Comparison of ENCODE assay signal across 8 cellular contexts in the genomic region with DNA sequence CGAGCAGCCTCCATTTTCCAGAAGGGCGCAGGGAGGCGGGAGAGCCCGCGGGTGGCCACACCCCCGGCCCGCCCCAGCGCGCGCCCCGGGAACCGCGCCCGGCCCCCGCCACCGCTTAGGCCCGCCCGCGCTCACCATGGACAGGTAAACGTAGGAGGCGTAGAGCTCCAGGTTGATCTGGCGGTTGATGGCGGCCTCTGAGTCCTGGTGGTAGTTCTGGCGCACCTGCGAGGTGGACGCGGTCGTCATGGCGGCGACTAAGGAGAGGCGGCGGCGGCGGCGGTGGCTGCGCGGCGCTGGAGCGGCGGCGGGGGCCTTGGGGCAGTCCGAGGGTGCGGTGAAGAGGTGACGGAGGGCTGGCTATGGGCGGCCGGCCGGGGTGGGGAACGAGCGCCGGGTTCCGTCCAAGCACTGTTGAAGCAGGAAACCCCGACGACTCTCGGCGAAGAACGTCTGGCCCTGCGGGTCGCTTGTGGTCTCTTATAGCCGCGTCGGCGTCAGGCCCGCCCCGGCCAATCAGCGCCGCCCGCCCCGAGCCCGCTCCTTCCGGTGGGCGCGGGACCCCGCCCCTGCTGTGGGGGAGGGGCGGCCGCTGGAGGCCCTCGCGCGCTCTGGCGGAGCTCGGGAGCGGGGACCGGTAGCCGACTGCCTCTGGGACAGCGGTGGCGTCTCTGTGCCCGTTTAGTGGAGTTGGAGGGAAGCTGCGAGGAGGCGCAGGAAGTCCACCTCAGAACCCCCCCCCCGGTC. TPM values are rescaled to one million over a fixed set of nuclear protein-coding genes. Genes with fewer than 3 reads are reported as not detected.
DNase-seq lines count a peak whose midpoint lies in the region; ATAC-seq, FAIRE-seq and TF ChIP-seq lines count a peak whose summit lies in the region.

A gene (minus strand): TSS at position 458 of the 747 bp plus-strand sequence. CDS start 209 bp downstream, at position 249.

- peak within 1 kb of the TSS; percentile 94 for H3K4me2 ChIP-seq in astrocyte (ENCODE audit: low read length)

- H3K4me1 ChIP-seq in astrocyte (ENCODE audit: insufficient read depth, low read length): peaks cover 32% of the 10 kb centered on the region

- H3K36me3 ChIP-seq in astrocyte (ENCODE audit: insufficient read depth, low read length): peaks cover 22% of the 10 kb centered on the region

- peaks cover 41% of the 10 kb centered on the region for H3K79me2 ChIP-seq in astrocyte (ENCODE audit: insufficient read depth, low read length)

- H3K9me3 Mint-ChIP-seq in astrocyte (ENCODE audit: unreplicated experiment): no peaks in the 10 kb centered on the region

- no peak for TF ChIP-seq CTCF in GM13977 (IDR thresholded peaks at IDR 0.05; ENCODE audit: extremely low read depth, insufficient read depth, missing control alignments)
- no peak for TF ChIP-seq CTCF in astrocyte (IDR thresholded peaks at IDR 0.05; ENCODE audit: insufficient read depth, low read depth, low read length)

- peak within 1 kb of the TSS; percentile 91 for H3K27ac Mint-ChIP-seq in astrocyte (ENCODE audit: unreplicated experiment)

- peak within 1 kb of the TSS; percentile 99 for H3K4me3 ChIP-seq in astrocyte (ENCODE audit: insufficient read depth, low read depth, low read length)

- H3K4me3 Mint-ChIP-seq in astrocyte (ENCODE audit: unreplicated experiment): peak within 1 kb of the TSS; percentile 93

- H4K20me1 ChIP-seq in astrocyte (ENCODE audit: insufficient read depth, low read length): peaks cover 47% of the 10 kb centered on the region

- no peak for FAIRE-seq in astrocyte (lab: Jason Lieb, UNC)

- in situ Hi-C loops in GM13977 (cut with MboI; ENCODE audit: low pct_unique_long_range_greater_than_20kb, low sequenced_read_pairs, unreplicated experiment): no loop called here

- ATAC-seq in HG02884 (IDR thresholded peaks at IDR 0.05; ENCODE audit: unreplicated experiment) (peak; percentile 50), GM18858 (IDR thresholded peaks at IDR 0.05; ENCODE audit: unreplicated experiment) (no peak)

- no peaks in the 10 kb centered on the region for H3K9me3 ChIP-seq in astrocyte (ENCODE audit: insufficient read depth, low read depth, low read length)

- H3K27ac ChIP-seq in astrocyte (ENCODE audit: low read depth, low read length): peak within 1 kb of the TSS; percentile 81

- H2AFZ ChIP-seq in astrocyte (ENCODE audit: low read depth, low read length): peak within 1 kb of the TSS; percentile 51

- DNase-seq in GM13977 (ENCODE audit: low spot score) (peak; percentile 95), NCI-H187 (lab: John Stamatoyannopoulos, UW) (peak; percentile 57 to 89), T-helper 9 cell (peak; percentile 89), astrocyte (ENCODE audit: low read depth) (peak; percentile 66), hepatic stellate cell (ENCODE audit: low spot score) (peak; percentile 92), retina (peak; percentile 94)

- H3K27me3 Mint-ChIP-seq in astrocyte (ENCODE audit: low read depth, unreplicated experiment): no peaks in the 10 kb centered on the region

- peaks cover 39% of the 10 kb centered on the region for H3K4me1 Mint-ChIP-seq in astrocyte (ENCODE audit: low read depth, unreplicated experiment)

- peaks cover 23% of the 10 kb centered on the region for H3K36me3 Mint-ChIP-seq in astrocyte (ENCODE audit: low read depth, unreplicated experiment)

- no peaks in the 10 kb centered on the region for H3K27me3 ChIP-seq in astrocyte (ENCODE audit: insufficient read depth, low read length)

- peak within 1 kb of the TSS; percentile 94 for H3K9ac ChIP-seq in astrocyte (ENCODE audit: low read length)

RNA-seq across cellular contexts. Expression of the gene that starts here (rescaled TPM):
- total RNA-seq in astrocyte: 2,052 and 2,092 TPM in 2 replicates
